21 cellular contexts compared by ENCODE assay signal in genomic region chr1:2449636-2450454, GRCh38. TPM values are rescaled to one million over a fixed set of nuclear protein-coding genes. Genes with fewer than 3 reads are reported as not detected.
A peak's percentile ranks its signal among the peaks of the same experiment; 100 is the strongest.
DNase-seq lines count a peak whose midpoint lies in the region; ATAC-seq, FAIRE-seq and TF ChIP-seq lines count a peak whose summit lies in the region.
"Had no signal": no experiment of that assay in that cellular context is flagged by ENCODE, and none has a peak within 500 bp of the region (broad histone marks: within the 10 kb centered on the region; RNA-seq: fewer than 3 reads in every experiment).

No MANE protein-coding gene starts in this region.

- H3K4me3 ChIP-seq in IMR-90 (ENCODE audit: insufficient read depth, low read depth, low read length) (no peak overlapping the region), K562 (no peak overlapping the region), skeletal muscle satellite cell (ENCODE audit: low read length) (no peak overlapping the region), body of pancreas (no peak overlapping the region)
- H3K4me3 ChIP-seq: coronary artery, gastroesophageal sphincter, HAP-1, left lung, ovary, PC-9 had no signal

- dilution Hi-C loops in IMR-90 (cut with HindIII; ENCODE audit: low sequenced_read_pairs, unreplicated experiment): no loop called here

- H3K9me3 ChIP-seq in IMR-90 (ENCODE audit: control insufficient read depth, insufficient read depth, low read length) (no peaks in the 10 kb centered on the region), K562 (replicated peaks; ENCODE audit: control insufficient read depth, insufficient read depth, low read depth, low read length) (no peaks in the 10 kb centered on the region), skeletal muscle satellite cell (replicated peaks; ENCODE audit: low read length) (no peaks in the 10 kb centered on the region), body of pancreas (no peaks in the 10 kb centered on the region)
- H3K9me3 ChIP-seq: gastroesophageal sphincter, HAP-1, left lung, ovary had no signal

- H3K9me1 ChIP-seq in IMR-90 (ENCODE audit: insufficient read depth, low read length): peaks cover 10% of the 10 kb centered on the region; the same call in 1 of the 2 replicates
- no peaks in the 10 kb centered on the region for H3K9me1 ChIP-seq in K562 (ENCODE audit: control insufficient read depth, insufficient read depth, low read length)

- no peak overlapping the region for H3K56ac ChIP-seq in IMR-90 (ENCODE audit: extremely low read depth, insufficient read depth, low read length)

- H3K27me3 ChIP-seq in IMR-90 (ENCODE audit: control insufficient read depth, insufficient read depth, low read length): peaks cover 4% of the 10 kb centered on the region; the same call in 1 of the 2 replicates
- H3K27me3 ChIP-seq in K562 (ENCODE audit: control insufficient read depth in 2 of 2, insufficient read depth in 2 of 2, low read length in 2 of 2): peaks cover 17 to 73% of the 10 kb centered on the region in 2 experiments; a peak in 4 of 5 replicates
- no peaks in the 10 kb centered on the region for H3K27me3 ChIP-seq in skeletal muscle satellite cell (ENCODE audit: control insufficient read depth, insufficient read depth, low read length)
- H3K27me3 ChIP-seq in body of pancreas: no peaks in the 10 kb centered on the region
- H3K27me3 ChIP-seq: ovary had no signal

- DNase-seq in IMR-90 (no peak), K562 (ENCODE audit: extremely low read depth in 1 of 4, low spot score in 3 of 4) (no peak), hypothalamus (lab: John Stamatoyannopoulos, UW) (peak in 30 of 51 donors; percentile 12 to 74 (median 44)), cerebellum (ENCODE audit: low spot score) (no peak), body of pancreas (no peak), RCC 7860 (ENCODE audit: low spot score) (no peak)
- DNase-seq: activated CD4-positive, alpha-beta T cell treated with anti-CD3 and anti-CD28 coated beads for 4 hours; activated gamma-delta T cell; aorta; Karpas-422; left lung; NCI-H2171 treated with DMSO at 0.1 percent for 48 hours; ovary; PC-9 had no signal

- H2AFZ ChIP-seq in IMR-90 (replicated peaks; ENCODE audit: low read length, poor library complexity) (peak overlapping the region; percentile 18), K562 (ENCODE audit: low read depth, low read length) (no peak overlapping the region)
- H2AFZ ChIP-seq: PC-9 had no signal

- H4K20me1 ChIP-seq in IMR-90 (ENCODE audit: insufficient read depth, low read length) (no peaks in the 10 kb centered on the region), K562 (replicated peaks; ENCODE audit: control insufficient read depth, insufficient read depth, low read length) (peaks cover 10% of the 10 kb centered on the region)

- H3K4me2 ChIP-seq in IMR-90 (ENCODE audit: low read depth, low read length) (no peak overlapping the region), K562 (ENCODE audit: insufficient read depth, low read length) (no peak overlapping the region), skeletal muscle satellite cell (ENCODE audit: low read length) (peak overlapping the region; percentile 32)
- H3K4me2 ChIP-seq: PC-9 had no signal

- no peak overlapping the region for H4K5ac ChIP-seq in IMR-90 (ENCODE audit: low read depth, low read length)

- in situ Hi-C loops in IMR-90 (cut with MboI; ENCODE audit: low sequenced_read_pairs) (loop anchor here (25.0 kb wide), 1 partner anchor 612 kb away; the partner anchor contains the start of gene PRDM16), K562 (cut with MboI) (no loop called here)

- WGBS in IMR-90 (ENCODE audit: extremely low coverage in 2 of 2, insufficient read length in 1 of 2), 2 experiments: 95% methylated on average over 9 of the region's 23 CpGs; no CpG with 5 or more reads in 1 of the 2 experiments
- WGBS in K562 (ENCODE audit: insufficient coverage, low coverage, missing lambda C conversion rate): 4% methylated on average over 19 of the region's 23 CpGs
- WGBS in body of pancreas, 2 donors: 57 to 67% methylated on average over 13 to 23 of the region's 23 CpGs

- TF ChIP-seq RAD21 in IMR-90 (IDR thresholded peaks at IDR 0.05; ENCODE audit: low read length) (no peak), K562 (CRISPR knock-in tag; conservative IDR thresholded peaks at IDR 0.05 in 1 of 2, IDR thresholded peaks at IDR 0.05 in 1 of 2) (no peak)

- no peak for TF ChIP-seq POLR2A in IMR-90 (IDR thresholded peaks at IDR 0.05; ENCODE audit: low read depth, low read length)
- no peak for TF ChIP-seq POLR2A in K562 (conservative IDR thresholded peaks at IDR 0.05)
- TF ChIP-seq POLR2A in body of pancreas (IDR thresholded peaks at IDR 0.05): no peak

- no peaks in the 10 kb centered on the region for H3K79me2 ChIP-seq in K562 (ENCODE audit: control insufficient read depth, insufficient read depth, low read length)

- TF ChIP-seq CTCF in IMR-90 (conservative IDR thresholded peaks at IDR 0.05; ENCODE audit: low read depth, low read length) (no peak), K562 (IDR thresholded peaks at IDR 0.05 in 2 of 3, conservative IDR thresholded peaks at IDR 0.05 in 1 of 3; ENCODE audit: insufficient read depth in 2 of 3, low read depth in 1 of 3, low read length in 3 of 3) (no peak), body of pancreas (IDR thresholded peaks at IDR 0.05) (no peak)

- H4K8ac ChIP-seq in IMR-90 (ENCODE audit: low read depth in 2 of 2, low read length in 2 of 2): peak overlapping the region in 1 of 2 experiments; percentile 69; a peak in 1 of 4 replicates

- H3K23ac ChIP-seq in IMR-90 (ENCODE audit: low read depth, low read length): no peak overlapping the region

- H2BK120ac ChIP-seq in IMR-90 (ENCODE audit: low read depth, low read length): peak overlapping the region; percentile 70

- H3K14ac ChIP-seq in IMR-90 (replicated peaks; ENCODE audit: low read depth, low read length): 0 out of 2 replicates have a peak overlapping the region, but pooled peaks have one; percentile 22

- H3K9ac ChIP-seq in IMR-90 (ENCODE audit: low read depth, low read length): no peak overlapping the region
- H3K9ac ChIP-seq in K562 (ENCODE audit: insufficient read depth in 1 of 2, low read depth in 2 of 2, low read length in 2 of 2): peak overlapping the region in 1 of 2 experiments; percentile 17; a peak in 1 of 4 replicates
- H3K9ac ChIP-seq in skeletal muscle satellite cell (ENCODE audit: low read depth, low read length): peak overlapping the region; percentile 67

- H2BK5ac ChIP-seq in IMR-90 (ENCODE audit: low read depth, low read length, poor library complexity, severe bottlenecking): peak overlapping the region; percentile 80

- BruUV-seq in IMR-90 (replicated peaks; lab: Mats Ljungman, UMichigan): no TSS peak
- no TSS peak for BruUV-seq in K562 (replicated peaks; lab: Mats Ljungman, UMichigan)

- H2AK5ac ChIP-seq in IMR-90 (ENCODE audit: low read depth, low read length): peak overlapping the region; percentile 91

- H3K27ac ChIP-seq in IMR-90 (ENCODE audit: insufficient read depth, low read length) (no peak overlapping the region), K562 (ENCODE audit: extremely low read depth, low read depth, low read length) (no peak overlapping the region), body of pancreas (no peak overlapping the region)
- H3K27ac ChIP-seq: coronary artery, gastroesophageal sphincter, left lung, ovary, PC-9 had no signal

- H2BK20ac ChIP-seq in IMR-90 (ENCODE audit: low read depth, low read length): peak overlapping the region; percentile 80

- H4K91ac ChIP-seq in IMR-90 (ENCODE audit: insufficient read depth, low read depth, low read length): peak overlapping the region; percentile 81

- H3K79me1 ChIP-seq in IMR-90 (ENCODE audit: low read depth in 1 of 2, low read length in 2 of 2): peaks cover 0 to 8% of the 10 kb centered on the region in 2 experiments; a peak in 1 of 4 replicates

- peak overlapping the region; percentile 82 for H2AK9ac ChIP-seq in IMR-90 (replicated peaks; ENCODE audit: low read depth, low read length, poor library complexity)

- peak overlapping the region; percentile 88; the same call in 1 of the 3 replicates for H2BK15ac ChIP-seq in IMR-90 (ENCODE audit: low read depth, low read length)

- POLR2A ChIA-PET in IMR-90 (lab: Charles Lee; ENCODE audit: unreplicated experiment): no interaction called here
- POLR2A ChIA-PET in K562 (lab: Yijun Ruan, JAX): interaction anchor here (1.0 to 1.3 kb wide), 5 partner anchors 8 to 96 kb away, joined by 3 to 5 read pairs (median 3); partner anchors contain the start of gene PEX10

- ATAC-seq in IMR-90 (ENCODE audit: low read depth) (no peak), K562 (peak; percentile 5; the same call in 2 of the 3 replicates), body of pancreas (no peak)
- ATAC-seq: gastroesophageal sphincter, left lung, SK-N-SH treated with all-trans-retinoic acid at 6 μM for 48 hours had no signal

- peaks cover 23% of the 10 kb centered on the region for H3K4me1 ChIP-seq in IMR-90 (ENCODE audit: control insufficient read depth, insufficient read depth, low read length)
- H3K4me1 ChIP-seq in K562 (replicated peaks in 1 of 2; ENCODE audit: control insufficient read depth in 2 of 2, insufficient read depth in 2 of 2, low read length in 2 of 2): peaks cover 0 to 69% of the 10 kb centered on the region in 2 experiments; a peak in 3 of 5 replicates
- peaks cover 77% of the 10 kb centered on the region for H3K4me1 ChIP-seq in skeletal muscle satellite cell (ENCODE audit: control insufficient read depth, insufficient read depth, low read length)
- no peaks in the 10 kb centered on the region for H3K4me1 ChIP-seq in body of pancreas
- H3K4me1 ChIP-seq: gastroesophageal sphincter, HAP-1, left lung had no signal

- no peak for FAIRE-seq in K562 (lab: Jason Lieb, UNC)
- no peak for FAIRE-seq in RCC 7860 (lab: Jason Lieb, UNC)
- FAIRE-seq: endothelial cell of umbilical vein, urothelium cell line had no signal

- peak overlapping the region; percentile 78 for H3K4ac ChIP-seq in IMR-90 (ENCODE audit: low read depth, low read length)

- CTCF ChIA-PET in IMR-90 (lab: Yijun Ruan, JAX) (no interaction called here), K562 (lab: Yijun Ruan, JAX; ENCODE audit: low intra/inter-chr PET ratio) (no interaction called here)

- H3K36me3 ChIP-seq in IMR-90 (ENCODE audit: control insufficient read depth, insufficient read depth, low read length) (no peaks in the 10 kb centered on the region), K562 (ENCODE audit: control insufficient read depth, insufficient read depth, low read length) (no peaks in the 10 kb centered on the region), skeletal muscle satellite cell (ENCODE audit: insufficient read depth, low read length) (no peaks in the 10 kb centered on the region), body of pancreas (replicated peaks in 1 of 2; ENCODE audit: insufficient read depth in 1 of 2, low read depth in 2 of 2) (no peaks in the 10 kb centered on the region)
- H3K36me3 ChIP-seq: gastroesophageal sphincter, HAP-1, left lung, ovary had no signal

- no peak for TF ChIP-seq EP300 in K562 (IDR thresholded peaks at IDR 0.05; ENCODE audit: low read length)

- H3K18ac ChIP-seq in IMR-90 (ENCODE audit: low read depth, low read length): no peak overlapping the region

- intact Hi-C loops in IMR-90 (cut with micrococcal nuclease): no loop called here
- intact Hi-C loops in K562 (cut with micrococcal nuclease): no loop called here
- intact Hi-C loops in body of pancreas (cut with DNase I): no loop called here

RNA-seq across cellular contexts. Expression of gene PLCH2, which starts 26.2 kb away (rescaled TPM):
- total RNA-seq in IMR-90 (2012; rRNA removed): 0.18 and 0.28 TPM in 2 replicates
- polyA plus RNA-seq in IMR-90 (2012; rRNA removed): 1.9 and 2.4 TPM in 2 replicates
- polyA plus RNA-seq in IMR-90 (2012; cell fraction: cytosol; rRNA removed): 1.4 and 2.4 TPM in 2 replicates
- 7.8 and 21.5 TPM in 2 replicates for polyA plus RNA-seq in IMR-90 (2012; cell fraction: nucleus; rRNA removed; ENCODE audit: low replicate concordance)
- 0.07 TPM in 1 of 2 replicates, not detected in the other for total RNA-seq in K562 (2011; cell fraction: chromatin; rRNA removed; ENCODE audit: low replicate concordance)
- not detected in 2 replicates for total RNA-seq in K562 (2011; cell fraction: nucleolus; rRNA removed)
- total RNA-seq in K562 (2011; cell fraction: nucleoplasm; rRNA removed): not detected in 2 replicates
- total RNA-seq in K562 (2014; rRNA removed): not detected in 2 replicates
- total RNA-seq in K562 (2014; rRNA removed; fragmentation: Illumina TruSeq; extraction: Trizol): not detected in 2 replicates
- total RNA-seq in K562 (2015; rRNA removed; fragmentation: Illumina TruSeq; extraction: Trizol): not detected in 2 replicates
- total RNA-seq in K562 (2021): 0.04 and 0.16 TPM in 2 replicates
- not detected in 2 replicates for polyA plus RNA-seq in K562 (2011; rRNA removed)
- not detected in 2 replicates for polyA plus RNA-seq in K562 (2011; cell fraction: cytosol; rRNA removed)
- 0.01 and 0.04 TPM in 2 replicates for polyA plus RNA-seq in K562 (2011; cell fraction: nucleus; rRNA removed)
- not detected in 2 replicates for polyA plus RNA-seq in K562 (2012)
- not detected in 2 replicates for polyA plus RNA-seq in K562 (2014; fragmentation: Illumina TruSeq; extraction: Trizol)
- not detected for polyA plus RNA-seq in K562 (2014; fragmentation: Nextera tagmentation; extraction: Ambion mirVana)
- not detected in 2 replicates for polyA plus RNA-seq in K562 (2014; rRNA removed)
- polyA minus RNA-seq in K562 (2011; rRNA and poly(A)+ RNA removed): not detected in 2 replicates
- polyA minus RNA-seq in K562 (2011; cell fraction: cytosol; rRNA and poly(A)+ RNA removed): not detected in 2 replicates
- not detected in 2 replicates for polyA minus RNA-seq in K562 (2011; cell fraction: nucleus; rRNA and poly(A)+ RNA removed)
- under 0.01 and 0.22 TPM in 2 replicates for total RNA-seq in skeletal muscle satellite cell (2012; rRNA removed)
- total RNA-seq in cerebellum: 13.3 TPM
- 10 to 100 TPM in 1 of 2 donors, 1 to 10 TPM in 1; 5.7 to 27.4 TPM for total RNA-seq in body of pancreas
- polyA plus RNA-seq: aorta had no signal

RNA-seq across cellular contexts. Expression of gene PEX10, which starts 37.5 kb away (rescaled TPM):
- 18.9 and 19.7 TPM in 2 replicates for total RNA-seq in IMR-90 (2012; rRNA removed)
- 16.9 and 19.4 TPM in 2 replicates for polyA plus RNA-seq in IMR-90 (2012; rRNA removed)
- 16.4 and 25.8 TPM in 2 replicates for polyA plus RNA-seq in IMR-90 (2012; cell fraction: cytosol; rRNA removed)
- polyA plus RNA-seq in IMR-90 (2012; cell fraction: nucleus; rRNA removed; ENCODE audit: low replicate concordance): 21.3 and 37.5 TPM in 2 replicates
- 13.3 and 27.8 TPM in 2 replicates for total RNA-seq in K562 (2011; cell fraction: chromatin; rRNA removed; ENCODE audit: low replicate concordance)
- total RNA-seq in K562 (2011; cell fraction: nucleolus; rRNA removed): 23.4 and 30.4 TPM in 2 replicates
- total RNA-seq in K562 (2011; cell fraction: nucleoplasm; rRNA removed): 18.3 and 19.9 TPM in 2 replicates
- 24.5 and 26.2 TPM in 2 replicates for total RNA-seq in K562 (2014; rRNA removed)
- 5.6 and 5.7 TPM in 2 replicates for total RNA-seq in K562 (2014; rRNA removed; fragmentation: Illumina TruSeq; extraction: Trizol)
- 8.4 and 9.3 TPM in 2 replicates for total RNA-seq in K562 (2015; rRNA removed; fragmentation: Illumina TruSeq; extraction: Trizol)
- 18.2 and 18.7 TPM in 2 replicates for total RNA-seq in K562 (2021)
- 8.7 and 9.4 TPM in 2 replicates for polyA plus RNA-seq in K562 (2011; rRNA removed)
- 9.6 and 19.3 TPM in 2 replicates for polyA plus RNA-seq in K562 (2011; cell fraction: cytosol; rRNA removed)
- polyA plus RNA-seq in K562 (2011; cell fraction: nucleus; rRNA removed): 18.8 and 28.5 TPM in 2 replicates
- 9.3 and 13.4 TPM in 2 replicates for polyA plus RNA-seq in K562 (2012)
- 6.4 and 10.6 TPM in 2 replicates for polyA plus RNA-seq in K562 (2014; fragmentation: Illumina TruSeq; extraction: Trizol)
- under 1 TPM; 0.03 to 0.11 TPM for polyA plus RNA-seq in K562 (2014; fragmentation: Nextera tagmentation; extraction: Ambion mirVana)
- polyA plus RNA-seq in K562 (2014; rRNA removed): 18.8 and 22.5 TPM in 2 replicates
- 3.5 and 3.9 TPM in 2 replicates for polyA minus RNA-seq in K562 (2011; rRNA and poly(A)+ RNA removed)
- polyA minus RNA-seq in K562 (2011; cell fraction: cytosol; rRNA and poly(A)+ RNA removed): 5.4 and 14.7 TPM in 2 replicates
- 11.1 and 14.0 TPM in 2 replicates for polyA minus RNA-seq in K562 (2011; cell fraction: nucleus; rRNA and poly(A)+ RNA removed)
- total RNA-seq in skeletal muscle satellite cell (2012; rRNA removed): 28.9 and 31.2 TPM in 2 replicates
- total RNA-seq in cerebellum: 14.1 TPM
- 10 to 100 TPM; 18.1 to 26.5 TPM for total RNA-seq in body of pancreas

RNA-seq across cellular contexts. Expression of gene RER1, which starts 58.2 kb away (rescaled TPM):
- total RNA-seq in IMR-90 (2012; rRNA removed) (47.1 and 51.7 TPM in 2 replicates), K562 (2014; rRNA removed) (63.1 and 109 TPM in 2 replicates), K562 (2014; rRNA removed; fragmentation: Illumina TruSeq; extraction: Trizol) (183 and 211 TPM in 2 replicates), K562 (2015; rRNA removed; fragmentation: Illumina TruSeq; extraction: Trizol) (146 and 153 TPM in 2 replicates), K562 (2021) (219 and 235 TPM in 2 replicates), cerebellum (32.4 TPM), body of pancreas (10 to 100 TPM; 50.3 to 57.7 TPM)
- polyA plus RNA-seq in IMR-90 (2012; rRNA removed) (232 and 240 TPM in 2 replicates), K562 (2011; rRNA removed) (316 and 354 TPM in 2 replicates), K562 (2014; fragmentation: Illumina TruSeq; extraction: Trizol) (299 and 323 TPM in 2 replicates), K562 (2014; fragmentation: Nextera tagmentation; extraction: Ambion mirVana) (10 to 100 TPM; 19.6 to 34.5 TPM), K562 (2014; rRNA removed) (216 and 249 TPM in 2 replicates)
- 56.5 and 249 TPM in 2 replicates for polyA plus RNA-seq in IMR-90 (2012; cell fraction: cytosol; rRNA removed)
- polyA plus RNA-seq in IMR-90 (2012; cell fraction: nucleus; rRNA removed; ENCODE audit: low replicate concordance): 139 and 335 TPM in 2 replicates
- total RNA-seq in K562 (2011; cell fraction: chromatin; rRNA removed; ENCODE audit: low replicate concordance): 270 and 338 TPM in 2 replicates
- 175 and 181 TPM in 2 replicates for total RNA-seq in K562 (2011; cell fraction: nucleolus; rRNA removed)
- total RNA-seq in K562 (2011; cell fraction: nucleoplasm; rRNA removed): 289 and 345 TPM in 2 replicates
- polyA plus RNA-seq in K562 (2011; cell fraction: cytosol; rRNA removed): 218 and 437 TPM in 2 replicates
- polyA plus RNA-seq in K562 (2011; cell fraction: nucleus; rRNA removed): 267 and 372 TPM in 2 replicates
- 133 and 293 TPM in 2 replicates for polyA plus RNA-seq in K562 (2012)
- 304 and 371 TPM in 2 replicates for polyA minus RNA-seq in K562 (2011; rRNA and poly(A)+ RNA removed)
- polyA minus RNA-seq in K562 (2011; cell fraction: cytosol; rRNA and poly(A)+ RNA removed): 79.7 and 109 TPM in 2 replicates
- polyA minus RNA-seq in K562 (2011; cell fraction: nucleus; rRNA and poly(A)+ RNA removed): 23.0 and 33.4 TPM in 2 replicates
- total RNA-seq in skeletal muscle satellite cell (2012; rRNA removed): 110 and 134 TPM in 2 replicates

RNA-seq across cellular contexts. Expression of gene MORN1, which starts 58.5 kb away (rescaled TPM):
- total RNA-seq in IMR-90 (2012; rRNA removed): 3.0 and 3.6 TPM in 2 replicates
- polyA plus RNA-seq in IMR-90 (2012; rRNA removed): 3.5 and 4.2 TPM in 2 replicates
- polyA plus RNA-seq in IMR-90 (2012; cell fraction: cytosol; rRNA removed): 2.4 and 3.1 TPM in 2 replicates
- 12.6 and 13.7 TPM in 2 replicates for polyA plus RNA-seq in IMR-90 (2012; cell fraction: nucleus; rRNA removed; ENCODE audit: low replicate concordance)
- total RNA-seq in K562 (2011; cell fraction: chromatin; rRNA removed; ENCODE audit: low replicate concordance): 24.9 and 49.4 TPM in 2 replicates
- 26.6 and 36.7 TPM in 2 replicates for total RNA-seq in K562 (2011; cell fraction: nucleolus; rRNA removed)
- 26.9 and 29.6 TPM in 2 replicates for total RNA-seq in K562 (2011; cell fraction: nucleoplasm; rRNA removed)
- total RNA-seq in K562 (2014; rRNA removed): 6.1 and 9.3 TPM in 2 replicates
- total RNA-seq in K562 (2014; rRNA removed; fragmentation: Illumina TruSeq; extraction: Trizol): 2.3 and 2.9 TPM in 2 replicates
- 4.7 and 5.5 TPM in 2 replicates for total RNA-seq in K562 (2015; rRNA removed; fragmentation: Illumina TruSeq; extraction: Trizol)
- 5.1 and 7.6 TPM in 2 replicates for total RNA-seq in K562 (2021)
- polyA plus RNA-seq in K562 (2011; rRNA removed): 3.9 and 4.4 TPM in 2 replicates
- polyA plus RNA-seq in K562 (2011; cell fraction: cytosol; rRNA removed): 4.3 and 4.7 TPM in 2 replicates
- polyA plus RNA-seq in K562 (2011; cell fraction: nucleus; rRNA removed): 10.6 and 16.9 TPM in 2 replicates
- polyA plus RNA-seq in K562 (2012): 3.6 and 6.3 TPM in 2 replicates
- 1.8 and 2.7 TPM in 2 replicates for polyA plus RNA-seq in K562 (2014; fragmentation: Illumina TruSeq; extraction: Trizol)
- under 1 TPM; 0.24 to 0.35 TPM for polyA plus RNA-seq in K562 (2014; fragmentation: Nextera tagmentation; extraction: Ambion mirVana)
- polyA plus RNA-seq in K562 (2014; rRNA removed): 4.2 and 5.8 TPM in 2 replicates
- 5.5 and 9.6 TPM in 2 replicates for polyA minus RNA-seq in K562 (2011; rRNA and poly(A)+ RNA removed)
- 4.8 and 5.6 TPM in 2 replicates for polyA minus RNA-seq in K562 (2011; cell fraction: cytosol; rRNA and poly(A)+ RNA removed)
- polyA minus RNA-seq in K562 (2011; cell fraction: nucleus; rRNA and poly(A)+ RNA removed): 11.7 and 12.0 TPM in 2 replicates
- total RNA-seq in skeletal muscle satellite cell (2012; rRNA removed): 7.4 and 9.0 TPM in 2 replicates
- total RNA-seq in cerebellum: 18.0 TPM
- 10 to 100 TPM in 1 of 2 donors, 1 to 10 TPM in 1; 7.0 to 17.8 TPM for total RNA-seq in body of pancreas

Comparison
In these comparisons a context has a peak if more than half of its experiments do, and no peak if none do; other contexts are left out.
1. DNase-seq: peak in hypothalamus (30 of 51); none in IMR-90 (single experiment), K562 (0 of 4), cerebellum (single experiment), body of pancreas (0 of 4) and RCC 7860 (single experiment).